Comparison of ENCODE assay signal across 22 cellular contexts in the genomic region with DNA sequence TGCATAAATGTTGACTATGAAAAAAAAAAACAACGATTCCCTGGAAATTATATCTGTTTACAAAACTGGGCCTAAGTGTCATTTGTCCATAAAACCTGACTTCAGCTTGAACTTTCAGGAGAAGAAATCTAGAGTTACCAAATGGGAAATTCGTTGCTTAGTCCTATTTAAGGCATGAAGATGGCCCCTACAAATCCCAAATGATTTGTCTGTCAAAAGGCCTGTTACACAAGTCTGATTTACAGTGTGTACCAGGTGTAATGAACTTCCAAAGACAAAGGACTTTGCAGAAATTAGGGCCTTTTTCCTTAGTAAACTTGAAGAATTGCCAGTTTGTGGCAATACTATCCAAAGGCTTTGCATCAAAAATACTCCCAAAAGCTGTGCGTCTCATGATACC.
"Had no signal": no experiment of that assay in that cellular context is flagged by ENCODE, and none has a peak within 500 bp of the region (broad histone marks: within the 10 kb centered on the region; RNA-seq: fewer than 3 reads in every experiment).

No MANE protein-coding gene starts in this region.

- H3K4me1 Mint-ChIP-seq: natural killer cell had no signal

- H3K27me3 Mint-ChIP-seq: memory B cell, progenitor cell of endocrine pancreas, type B pancreatic cell had no signal

- H3K4me3 Mint-ChIP-seq: memory B cell, mesothelial cell of epicardium, natural killer cell, type B pancreatic cell had no signal

- H3K4me3 ChIP-seq: dorsolateral prefrontal cortex, esophagus muscularis mucosa, gastrocnemius medialis, heart right ventricle, left ventricle myocardium inferior, lower lobe of right lung, pancreas, thyroid gland had no signal

- H3K9me3 Mint-ChIP-seq: natural killer cell, type B pancreatic cell had no signal

- DNase-seq: cortex of kidney; dorsolateral prefrontal cortex; effector CD8-positive, alpha-beta T cell; gastrocnemius medialis; heart right ventricle; hypothalamus; islet precursor cell; left ventricle myocardium inferior; lower lobe of right lung; natural killer cell; occipital lobe; pancreas; right cardiac atrium; small intestine; stimulated activated CD4-positive, alpha-beta T cell treated with anti-CD3 and anti-CD28 coated beads, Interleukin-12 subunit alpha, Interleukin-12 subunit beta, amount 100 ng/mL, for 4 hours; stimulated activated naive CD4-positive, alpha-beta T cell treated with Interleukin-2 at 50 U/mL for 16 hours; thyroid gland had no signal

- H3K36me3 ChIP-seq: esophagus muscularis mucosa, gastrocnemius medialis, heart right ventricle, left ventricle myocardium inferior, lower lobe of right lung, pancreas, thyroid gland had no signal

- H3K36me3 Mint-ChIP-seq: mesothelial cell of epicardium, natural killer cell, type B pancreatic cell had no signal

- H3K27me3 ChIP-seq: dorsolateral prefrontal cortex, esophagus muscularis mucosa, gastrocnemius medialis, heart right ventricle, pancreas, thyroid gland had no signal

- H3K27ac ChIP-seq: esophagus muscularis mucosa, gastrocnemius medialis, heart right ventricle, left ventricle myocardium inferior, lower lobe of right lung, pancreas, thyroid gland had no signal

- H3K9me3 ChIP-seq: esophagus muscularis mucosa, gastrocnemius medialis, heart right ventricle, left ventricle myocardium inferior, lower lobe of right lung, pancreas, thyroid gland had no signal

- H3K4me1 ChIP-seq: left ventricle myocardium inferior, lower lobe of right lung had no signal

- H3K27ac Mint-ChIP-seq: natural killer cell, progenitor cell of endocrine pancreas, type B pancreatic cell had no signal
